Comparison of ENCODE assay signal across 14 cellular contexts in genomic region chr6:53282234-53282633, GRCh38.
DNase-seq lines count a peak whose midpoint lies in the region; ATAC-seq and TF ChIP-seq lines count a peak whose summit lies in the region.
"Had no signal": no experiment of that assay in that cellular context is flagged by ENCODE, and none has a peak within 500 bp of the region (broad histone marks: within the 10 kb centered on the region; RNA-seq: fewer than 3 reads in every experiment).

No MANE protein-coding gene starts in this region.

- peak; percentile 25 for DNase-seq in AG20443 (ENCODE audit: low spot score)
- DNase-seq in choroid plexus epithelial cell (ENCODE audit: low read depth), result peak; percentile 35
- no peak for DNase-seq in DMS114 treated with DMSO at 0.1 percent for 48 hours (lab: John Stamatoyannopoulos, UW; ENCODE audit: unreplicated experiment)
- no peak for DNase-seq in left colon
- DNase-seq: AML-193; amniotic stem cell; KG1; pancreas; stimulated activated CD4-positive, alpha-beta T cell treated with anti-CD3 and anti-CD28 coated beads, Interleukin-2, amount 100 ng/mL, for 48 hours had no signal

- peak overlapping the region in 2 of 3 experiments; percentile 23 to 44 for H3K27ac Mint-ChIP-seq in nephron

- H3K9me3 Mint-ChIP-seq in nephron, result no peaks in the 10 kb centered on the region

- TF ChIP-seq CTCF in choroid plexus epithelial cell (conservative IDR thresholded peaks at IDR 0.05; ENCODE audit: low read depth, low read length) (no peak), nephron (IDR thresholded peaks at IDR 0.05; ENCODE audit: unreplicated experiment in 3 of 3) (no peak)

- peaks cover 40% of the 10 kb centered on the region for H3K36me3 Mint-ChIP-seq in nephron (ENCODE audit: low read depth)

- H3K4me1 Mint-ChIP-seq in nephron, result peaks cover 2% of the 10 kb centered on the region

- no peak overlapping the region for H3K4me3 ChIP-seq in choroid plexus epithelial cell (ENCODE audit: low read depth, low read length)
- H3K4me3 ChIP-seq: pancreas had no signal

- intact Hi-C loops in left colon (cut with DNase I, micrococcal nuclease), result no loop called here

- no peak overlapping the region for H3K4me3 Mint-ChIP-seq in nephron

- no peaks in the 10 kb centered on the region for H3K27me3 Mint-ChIP-seq in nephron (ENCODE audit: low read depth)

- ATAC-seq in HG02678 (IDR thresholded peaks at IDR 0.05; ENCODE audit: unreplicated experiment), result peak; percentile 10
- no peak for ATAC-seq in left colon
- no peak for ATAC-seq in HG03378 (IDR thresholded peaks at IDR 0.05; ENCODE audit: unreplicated experiment)
- ATAC-seq in HG03432 (IDR thresholded peaks at IDR 0.05; ENCODE audit: unreplicated experiment), result no peak
- ATAC-seq: HCT116, pancreas had no signal

Comparison
In these comparisons a context has a peak if more than half of its experiments do, and no peak if none do; other contexts are left out.
1. DNase-seq: peak in AG20443 (single experiment) and choroid plexus epithelial cell (single experiment); none in DMS114 treated with DMSO at 0.1 percent for 48 hours (single experiment) and left colon (0 of 2).